In genomic region chr22:41917375-41917905, GRCh38 we compare ENCODE assay signal across 1 cellular context.
TF ChIP-seq lines count a peak whose summit lies in the region.

No MANE protein-coding gene starts in this region.

TF ChIP-seq in HepG2, 621 proteins besides CTCF, POLR2A, EP300 and RAD21:
- no peak for TF ChIP-seq CHCHD3 (CRISPR knock-in tag; IDR thresholded peaks at IDR 0.05)
- no peak for TF ChIP-seq E2F5 (CRISPR knock-in tag; conservative IDR thresholded peaks at IDR 0.05)
- TF ChIP-seq MBD4 (IDR thresholded peaks at IDR 0.05; ENCODE audit: borderline replicate concordance, low read length) = no peak
- no peak for TF ChIP-seq FOXM1 (CRISPR knock-in tag; IDR thresholded peaks at IDR 0.05)
- no peak for TF ChIP-seq NR1H2 (CRISPR knock-in tag; IDR thresholded peaks at IDR 0.05; ENCODE audit: borderline replicate concordance, low read depth)
